In the genomic region with DNA sequence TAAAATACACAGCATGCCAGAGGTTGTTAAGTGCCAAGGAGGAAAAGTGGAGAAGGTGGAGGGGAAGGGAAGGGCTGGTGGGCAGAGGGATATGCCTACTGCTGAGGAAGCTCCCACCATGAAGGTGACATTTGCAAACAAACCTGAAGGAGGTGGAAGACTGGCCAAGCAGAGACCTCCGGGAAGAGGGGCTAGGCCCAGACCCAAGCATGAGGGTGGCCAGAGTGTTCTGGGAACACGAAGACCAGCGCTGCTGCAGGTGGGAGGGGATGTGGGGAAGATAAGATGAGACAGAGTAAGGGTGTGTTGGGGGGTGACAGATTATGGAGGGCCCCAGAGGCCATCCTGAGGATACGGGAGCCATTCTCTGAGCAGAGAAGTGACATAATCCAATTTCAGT, we compare ENCODE assay signal across 6 cellular contexts. TPM values are rescaled to one million over a fixed set of nuclear protein-coding genes. Genes with fewer than 3 reads are reported as not detected.
"Had no signal": no experiment of that assay in that cellular context is flagged by ENCODE, and none has a peak within 500 bp of the region (broad histone marks: within the 10 kb centered on the region; RNA-seq: fewer than 3 reads in every experiment).

No MANE protein-coding gene starts in this region.

RNA-seq across cellular contexts. Expression of a gene that starts 37.5 kb away (rescaled TPM):
- total RNA-seq: myocyte had no signal
- polyA plus RNA-seq: heart right ventricle, neural cell, pancreas, small intestine, thymus had no signal
